Comparison of ENCODE assay signal across 16 cellular contexts in the genomic region with DNA sequence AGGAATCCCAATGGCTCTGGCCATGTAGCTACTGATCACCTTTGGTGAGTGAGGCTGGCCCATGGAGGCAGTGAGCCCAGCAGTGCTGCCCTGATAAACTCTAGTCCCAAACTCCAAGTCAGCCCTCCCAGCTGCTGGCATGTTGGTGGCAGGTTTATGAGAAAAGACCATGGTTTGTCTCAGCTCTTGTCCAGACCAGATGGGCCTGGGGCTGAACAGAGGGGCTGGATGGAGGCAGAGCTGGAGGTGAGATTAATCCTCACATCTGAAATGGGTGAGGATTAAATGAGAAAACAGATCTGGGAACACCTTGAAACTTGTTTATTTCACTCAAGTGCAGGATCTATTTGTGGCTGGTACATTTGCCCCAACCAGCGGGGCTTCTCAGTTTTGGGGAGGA. TPM values are rescaled to one million over a fixed set of nuclear protein-coding genes. Genes with fewer than 3 reads are reported as not detected.
DNase-seq lines count a peak whose midpoint lies in the region; ATAC-seq and TF ChIP-seq lines count a peak whose summit lies in the region.
"Had no signal": no experiment of that assay in that cellular context is flagged by ENCODE, and none has a peak within 500 bp of the region (broad histone marks: within the 10 kb centered on the region; RNA-seq: fewer than 3 reads in every experiment).

No MANE protein-coding gene starts in this region.

- no peaks in the 10 kb centered on the region for H3K79me2 ChIP-seq in neural progenitor cell (ENCODE audit: low read depth)

- no peaks in the 10 kb centered on the region for H3K36me3 ChIP-seq in neural progenitor cell

- H3K27ac ChIP-seq in neural progenitor cell: no peak overlapping the region

- no peaks in the 10 kb centered on the region for H3F3A ChIP-seq in neural progenitor cell (ENCODE audit: low read depth)

- no peaks in the 10 kb centered on the region for H3K27me3 ChIP-seq in neural progenitor cell

- ATAC-seq in GM19467 (IDR thresholded peaks at IDR 0.05; ENCODE audit: unreplicated experiment): no peak
- ATAC-seq: GM23338, HepG2 had no signal

- peak; percentile 74 to 91 for DNase-seq in NCI-H524 (lab: John Stamatoyannopoulos, UW)
- peak; percentile 70 for DNase-seq in NCI-H82 treated with DMSO at 0.1 percent for 48 hours (lab: John Stamatoyannopoulos, UW; ENCODE audit: unreplicated experiment)
- no peak for DNase-seq in chondrocyte (ENCODE audit: low spot score)
- DNase-seq in neural progenitor cell (ENCODE audit: low spot score): no peak
- DNase-seq in progenitor cell of endocrine pancreas (ENCODE audit: low spot score, unreplicated experiment): no peak
- DNase-seq in NCI-H187 treated with DMSO at 0.1 percent for 48 hours (lab: John Stamatoyannopoulos, UW): no peak
- DNase-seq: C1 segment of cervical spinal cord; CD4-positive, CD25-positive, alpha-beta regulatory T cell; CD8-positive, alpha-beta memory T cell; COR-L47; HCEC 1CT had no signal

- no peak overlapping the region for H3K4me3 ChIP-seq in neural progenitor cell
- H3K4me3 ChIP-seq: GM23338 had no signal

- H3K27ac Mint-ChIP-seq in chondrocyte (ENCODE audit: unreplicated experiment) (peak overlapping the region; percentile 22), neural progenitor cell (peak overlapping the region; percentile 30), progenitor cell of endocrine pancreas (no peak overlapping the region)
- H3K27ac Mint-ChIP-seq: B cell, GM23338 had no signal

- H3K9me3 Mint-ChIP-seq in chondrocyte (ENCODE audit: low read depth) (no peaks in the 10 kb centered on the region), neural progenitor cell (no peaks in the 10 kb centered on the region), progenitor cell of endocrine pancreas (ENCODE audit: low read depth) (no peaks in the 10 kb centered on the region)
- H3K9me3 Mint-ChIP-seq: CD4-positive, CD25-positive, alpha-beta regulatory T cell; CD8-positive, alpha-beta memory T cell; GM23338 had no signal

- H3K4me1 ChIP-seq in neural progenitor cell: no peaks in the 10 kb centered on the region

- H3K4me3 Mint-ChIP-seq in chondrocyte (ENCODE audit: unreplicated experiment): no peak overlapping the region
- H3K4me3 Mint-ChIP-seq in neural progenitor cell: no peak overlapping the region
- no peak overlapping the region for H3K4me3 Mint-ChIP-seq in progenitor cell of endocrine pancreas (ENCODE audit: low read depth)
- H3K4me3 Mint-ChIP-seq: B cell; CD8-positive, alpha-beta memory T cell; GM23338 had no signal

- no peak overlapping the region for H3K9ac ChIP-seq in neural progenitor cell

- H3K36me3 Mint-ChIP-seq in chondrocyte (ENCODE audit: low read depth): peaks cover 4% of the 10 kb centered on the region
- H3K36me3 Mint-ChIP-seq in neural progenitor cell: peaks cover 8% of the 10 kb centered on the region
- peaks cover 5% of the 10 kb centered on the region for H3K36me3 Mint-ChIP-seq in progenitor cell of endocrine pancreas (ENCODE audit: insufficient read depth)

- H3K4me2 ChIP-seq in neural progenitor cell: no peak overlapping the region
- H3K4me2 ChIP-seq: GM23338 had no signal

- H3K27me3 Mint-ChIP-seq in chondrocyte (ENCODE audit: low read depth): no peaks in the 10 kb centered on the region
- H3K27me3 Mint-ChIP-seq in neural progenitor cell (ENCODE audit: insufficient read depth, low read depth): peaks cover 7% of the 10 kb centered on the region
- no peaks in the 10 kb centered on the region for H3K27me3 Mint-ChIP-seq in progenitor cell of endocrine pancreas
- H3K27me3 Mint-ChIP-seq: CD4-positive, CD25-positive, alpha-beta regulatory T cell had no signal

- no peaks in the 10 kb centered on the region for H4K20me1 ChIP-seq in neural progenitor cell (ENCODE audit: low read depth)

- H3K4me1 Mint-ChIP-seq in chondrocyte (ENCODE audit: low read depth) (no peaks in the 10 kb centered on the region), neural progenitor cell (peaks cover under 1% of the 10 kb centered on the region), progenitor cell of endocrine pancreas (ENCODE audit: low read depth) (peaks cover 5% of the 10 kb centered on the region)

- no peak overlapping the region for H2AFZ ChIP-seq in neural progenitor cell (replicated peaks)
- H2AFZ ChIP-seq: GM23338 had no signal

- no peak for TF ChIP-seq CTCF in chondrocyte (IDR thresholded peaks at IDR 0.05)
- TF ChIP-seq CTCF in neural progenitor cell (IDR thresholded peaks at IDR 0.05): no peak
- TF ChIP-seq CTCF in progenitor cell of endocrine pancreas (IDR thresholded peaks at IDR 0.05; ENCODE audit: unreplicated experiment): no peak

- no peaks in the 10 kb centered on the region for H3K9me3 ChIP-seq in neural progenitor cell (ENCODE audit: low read depth)

RNA-seq across cellular contexts. Expression of a gene that starts 3.2 kb away (rescaled TPM):
- total RNA-seq in chondrocyte: 0.20 to 0.70 TPM (median 0.23 TPM) in 3 replicates
- 0.31 and 0.47 TPM in 2 replicates for total RNA-seq in neural progenitor cell (ENCODE audit: low replicate concordance)
- 0.42 and 0.48 TPM in 2 replicates for total RNA-seq in progenitor cell of endocrine pancreas
- total RNA-seq: A172 had no signal

RNA-seq across cellular contexts. Expression of a gene that starts 21.0 kb away (rescaled TPM):
- total RNA-seq in chondrocyte: 6.7 to 6.9 TPM (median 6.7 TPM) in 3 replicates
- total RNA-seq in neural progenitor cell (ENCODE audit: low replicate concordance): 5.3 and 19.0 TPM in 2 replicates
- 9.7 and 12.0 TPM in 2 replicates for total RNA-seq in progenitor cell of endocrine pancreas

RNA-seq across cellular contexts. Expression of a gene that starts 21.2 kb away (rescaled TPM):
- total RNA-seq in chondrocyte (256 to 288 TPM (median 278 TPM) in 3 replicates), neural progenitor cell (ENCODE audit: low replicate concordance) (54.9 and 77.8 TPM in 2 replicates), progenitor cell of endocrine pancreas (68.6 and 72.9 TPM in 2 replicates)

RNA-seq across cellular contexts. Expression of a gene that starts 28.9 kb away (rescaled TPM):
- total RNA-seq in chondrocyte: 13.1 to 15.7 TPM (median 13.7 TPM) in 3 replicates
- total RNA-seq in neural progenitor cell (ENCODE audit: low replicate concordance): 2.2 and 5.5 TPM in 2 replicates
- total RNA-seq in progenitor cell of endocrine pancreas: 10.4 and 12.9 TPM in 2 replicates

RNA-seq across cellular contexts. Expression of a gene that starts 29.2 kb away (rescaled TPM):
- total RNA-seq in chondrocyte (17.4 to 24.0 TPM (median 21.0 TPM) in 3 replicates), neural progenitor cell (ENCODE audit: low replicate concordance) (55.5 and 103 TPM in 2 replicates), progenitor cell of endocrine pancreas (58.4 and 65.8 TPM in 2 replicates)

Comparison
In these comparisons a context has a peak if more than half of its experiments do, and no peak if none do; other contexts are left out.
1. DNase-seq: peak in NCI-H524 (2 of 2) and NCI-H82 treated with DMSO at 0.1 percent for 48 hours (single experiment); none in chondrocyte (single experiment), neural progenitor cell (single experiment), progenitor cell of endocrine pancreas (single experiment) and NCI-H187 treated with DMSO at 0.1 percent for 48 hours (single experiment).